Comparison of ENCODE assay signal across 18 cellular contexts in genomic region chr6:127813682-127814027, GRCh38.
DNase-seq lines count a peak whose midpoint lies in the region; ATAC-seq and TF ChIP-seq lines count a peak whose summit lies in the region.
"Had no signal": no experiment of that assay in that cellular context is flagged by ENCODE, and none has a peak within 500 bp of the region (broad histone marks: within the 10 kb centered on the region; RNA-seq: fewer than 3 reads in every experiment).

No MANE protein-coding gene starts in this region.

- H3K36me3 Mint-ChIP-seq in activated naive CD4-positive, alpha-beta T cell treated with anti-CD3 and anti-CD28 coated beads for 36 hours (ENCODE audit: low read depth), result peaks cover 2% of the 10 kb centered on the region
- peaks cover 81% of the 10 kb centered on the region for H3K36me3 Mint-ChIP-seq in activated naive CD4-positive, alpha-beta T cell treated with anti-CD3 and anti-CD28 coated beads, Interleukin-2, amount 10 ng/mL, durations not matched to agents 7 days and 5 days
- peaks cover 80% of the 10 kb centered on the region for H3K36me3 Mint-ChIP-seq in activated T-helper 2 cell treated with anti-CD3 and anti-CD28 coated beads, Interferon-gamma antibody, Interleukin-2, Interleukin-4, amounts not matched to agents 10 μg/mL and 5 μg/mL and 100 μg/mL, durations not matched to agents 14 hours and 24 hours and 36 hours (ENCODE audit: low read depth)

- H3K9me2 ChIP-seq in PC-9 (ENCODE audit: insufficient read depth), result no peaks in the 10 kb centered on the region

- BruUV-seq in PC-9 (replicated peaks; lab: Mats Ljungman, UMichigan), result no TSS peak

- H3K9me3 ChIP-seq in PC-9 (ENCODE audit: insufficient read depth, low read depth), result no peaks in the 10 kb centered on the region
- H3K9me3 ChIP-seq: BE2C, MG63, Peyer's patch had no signal

- H3K4me3 ChIP-seq in PC-9, result no peak overlapping the region
- H3K4me3 ChIP-seq: MG63, Peyer's patch had no signal

- peak overlapping the region; percentile 59; the same call in 1 of the 2 replicates for H2AFZ ChIP-seq in PC-9

- no peaks in the 10 kb centered on the region for H3K79me2 ChIP-seq in PC-9 (ENCODE audit: low read depth)

- peak; percentile 25 for ATAC-seq in stimulated activated naive CD8-positive, alpha-beta T cell treated with anti-CD3 and anti-CD28 coated beads, Interleukin-15, Interleukin-2, amounts not matched to agents 100 U/mL and 50 U/mL, for 24 hours
- ATAC-seq in HG03135 (IDR thresholded peaks at IDR 0.05; ENCODE audit: unreplicated experiment), result no peak
- ATAC-seq: HepG2 had no signal

- no peak overlapping the region for H3K27ac ChIP-seq in PC-9
- H3K27ac ChIP-seq: KMS-11, Peyer's patch had no signal

- peak overlapping the region; percentile 72 for H3K27ac Mint-ChIP-seq in activated naive CD4-positive, alpha-beta T cell treated with anti-CD3 and anti-CD28 coated beads for 36 hours
- no peak overlapping the region for H3K27ac Mint-ChIP-seq in activated naive CD4-positive, alpha-beta T cell treated with anti-CD3 and anti-CD28 coated beads, Interleukin-2, amount 10 ng/mL, durations not matched to agents 7 days and 5 days
- peak overlapping the region; percentile 67 for H3K27ac Mint-ChIP-seq in activated T-helper 2 cell treated with anti-CD3 and anti-CD28 coated beads, Interferon-gamma antibody, Interleukin-2, Interleukin-4, amounts not matched to agents 10 μg/mL and 5 μg/mL and 100 μg/mL, durations not matched to agents 14 hours and 24 hours and 36 hours

- H3K4me2 ChIP-seq in PC-9, result no peak overlapping the region
- H3K4me2 ChIP-seq: KMS-11 had no signal

- POLR2A ChIA-PET in PC-9 (lab: Charles Lee; ENCODE audit: unreplicated experiment), result no interaction called here

- H3K9me3 Mint-ChIP-seq in activated naive CD4-positive, alpha-beta T cell treated with anti-CD3 and anti-CD28 coated beads for 36 hours, result no peaks in the 10 kb centered on the region
- H3K9me3 Mint-ChIP-seq in activated naive CD4-positive, alpha-beta T cell treated with anti-CD3 and anti-CD28 coated beads, Interleukin-2, amount 10 ng/mL, durations not matched to agents 7 days and 5 days, result no peaks in the 10 kb centered on the region
- no peaks in the 10 kb centered on the region for H3K9me3 Mint-ChIP-seq in activated T-helper 2 cell treated with anti-CD3 and anti-CD28 coated beads, Interferon-gamma antibody, Interleukin-2, Interleukin-4, amounts not matched to agents 10 μg/mL and 5 μg/mL and 100 μg/mL, durations not matched to agents 14 hours and 24 hours and 36 hours

- H3K4me1 Mint-ChIP-seq in activated naive CD4-positive, alpha-beta T cell treated with anti-CD3 and anti-CD28 coated beads for 36 hours (ENCODE audit: low read depth), result peaks cover 88% of the 10 kb centered on the region
- H3K4me1 Mint-ChIP-seq in activated naive CD4-positive, alpha-beta T cell treated with anti-CD3 and anti-CD28 coated beads, Interleukin-2, amount 10 ng/mL, durations not matched to agents 7 days and 5 days, result peaks cover 34% of the 10 kb centered on the region
- peaks cover 39% of the 10 kb centered on the region for H3K4me1 Mint-ChIP-seq in activated T-helper 2 cell treated with anti-CD3 and anti-CD28 coated beads, Interferon-gamma antibody, Interleukin-2, Interleukin-4, amounts not matched to agents 10 μg/mL and 5 μg/mL and 100 μg/mL, durations not matched to agents 14 hours and 24 hours and 36 hours (ENCODE audit: low read depth)

- TF ChIP-seq CTCF in PC-9 (conservative IDR thresholded peaks at IDR 0.05), result no peak

- CTCF ChIA-PET in activated naive CD4-positive, alpha-beta T cell treated with anti-CD3 and anti-CD28 coated beads for 36 hours (lab: Charles Lee), result interaction anchor here (0.9 to 2.4 kb wide), 2 partner anchors 9 to 42 kb away, joined by 3 to 7 read pairs; no protein-coding TSS in a partner anchor
- CTCF ChIA-PET in activated naive CD4-positive, alpha-beta T cell treated with anti-CD3 and anti-CD28 coated beads, Interleukin-2, amount 10 ng/mL, durations not matched to agents 7 days and 5 days (lab: Charles Lee), result no interaction called here
- CTCF ChIA-PET in PC-9 (lab: Charles Lee), result no interaction called here

- intact Hi-C loops in activated naive CD4-positive, alpha-beta T cell treated with anti-CD3 and anti-CD28 coated beads for 36 hours (cut with micrococcal nuclease), result loop anchor here (1.0 to 10.0 kb wide), 5 partner anchors 17 to 389 kb away; no protein-coding TSS in a partner anchor
- intact Hi-C loops in PC-9 (cut with micrococcal nuclease; ENCODE audit: unreplicated experiment), result no loop called here
- intact Hi-C loops in activated T-helper 2 cell treated with anti-CD3 and anti-CD28 coated beads, Interferon-gamma antibody, Interleukin-2, Interleukin-4, amounts not matched to agents 10 μg/mL and 5 μg/mL and 100 μg/mL, durations not matched to agents 14 hours and 24 hours and 36 hours (cut with micrococcal nuclease), result loop anchor here (1.0 kb wide), 1 partner anchor 160 kb away; no protein-coding TSS in a partner anchor

- H3K36me3 ChIP-seq in PC-9 (ENCODE audit: low read depth), result no peaks in the 10 kb centered on the region
- H3K36me3 ChIP-seq: BE2C, MG63, Peyer's patch had no signal

- H3K27me3 ChIP-seq in PC-9 (ENCODE audit: insufficient read depth, low read depth), result no peaks in the 10 kb centered on the region
- H3K27me3 ChIP-seq: BE2C, Peyer's patch had no signal

- H3K4me1 ChIP-seq in PC-9 (replicated peaks; ENCODE audit: insufficient read depth), result no peaks in the 10 kb centered on the region
- H3K4me1 ChIP-seq: BE2C, Peyer's patch had no signal

- H3F3A ChIP-seq in PC-9 (ENCODE audit: insufficient read depth, low read depth), result no peaks in the 10 kb centered on the region

- H3K27me3 Mint-ChIP-seq in activated naive CD4-positive, alpha-beta T cell treated with anti-CD3 and anti-CD28 coated beads for 36 hours (ENCODE audit: low read depth), result no peaks in the 10 kb centered on the region
- H3K27me3 Mint-ChIP-seq in activated naive CD4-positive, alpha-beta T cell treated with anti-CD3 and anti-CD28 coated beads, Interleukin-2, amount 10 ng/mL, durations not matched to agents 7 days and 5 days, result no peaks in the 10 kb centered on the region
- H3K27me3 Mint-ChIP-seq in activated T-helper 2 cell treated with anti-CD3 and anti-CD28 coated beads, Interferon-gamma antibody, Interleukin-2, Interleukin-4, amounts not matched to agents 10 μg/mL and 5 μg/mL and 100 μg/mL, durations not matched to agents 14 hours and 24 hours and 36 hours (ENCODE audit: low read depth), result no peaks in the 10 kb centered on the region

- no peaks in the 10 kb centered on the region for H4K20me1 ChIP-seq in PC-9 (ENCODE audit: insufficient read depth)

- no peak for DNase-seq in activated naive CD4-positive, alpha-beta T cell treated with anti-CD3 and anti-CD28 coated beads for 36 hours
- no peak for DNase-seq in activated naive CD4-positive, alpha-beta T cell treated with anti-CD3 and anti-CD28 coated beads, Interleukin-2, amount 10 ng/mL, durations not matched to agents 7 days and 5 days
- DNase-seq in PC-9, result no peak
- DNase-seq in activated T-helper 2 cell treated with anti-CD3 and anti-CD28 coated beads, Interferon-gamma antibody, Interleukin-2, Interleukin-4, amounts not matched to agents 10 μg/mL and 5 μg/mL and 100 μg/mL, durations not matched to agents 14 hours and 24 hours and 36 hours (ENCODE audit: low spot score), result no peak
- DNase-seq in stimulated activated naive CD8-positive, alpha-beta T cell treated with anti-CD3 and anti-CD28 coated beads, Interleukin-15, Interleukin-2, amounts not matched to agents 100 U/mL and 50 U/mL, for 24 hours, result no peak
- no peak for DNase-seq in NCI-H524 (lab: John Stamatoyannopoulos, UW)
- DNase-seq: BE2C, MG63, NCI-H1092 treated with DMSO at 0.1 percent for 48 hours, NCI-H187 treated with DMSO at 0.1 percent for 48 hours, NCI-H2171, NCI-H446 treated with DMSO at 0.1 percent for 48 hours, NCI-H774, Peyer's patch, Right ventricle myocardium superior had no signal

- H3K4me3 Mint-ChIP-seq in activated naive CD4-positive, alpha-beta T cell treated with anti-CD3 and anti-CD28 coated beads for 36 hours, result peak overlapping the region; percentile 17
- no peak overlapping the region for H3K4me3 Mint-ChIP-seq in activated naive CD4-positive, alpha-beta T cell treated with anti-CD3 and anti-CD28 coated beads, Interleukin-2, amount 10 ng/mL, durations not matched to agents 7 days and 5 days
- H3K4me3 Mint-ChIP-seq in activated T-helper 2 cell treated with anti-CD3 and anti-CD28 coated beads, Interferon-gamma antibody, Interleukin-2, Interleukin-4, amounts not matched to agents 10 μg/mL and 5 μg/mL and 100 μg/mL, durations not matched to agents 14 hours and 24 hours and 36 hours (ENCODE audit: low read depth), result no peak overlapping the region
